ENCODE assay signal across 25 cellular contexts in genomic region chr18:74539289-74539688, GRCh38. TPM values are rescaled to one million over a fixed set of nuclear protein-coding genes. Genes with fewer than 3 reads are reported as not detected.
DNase-seq lines count a peak whose midpoint lies in the region; ATAC-seq and TF ChIP-seq lines count a peak whose summit lies in the region.
"Had no signal": no experiment of that assay in that cellular context is flagged by ENCODE, and none has a peak within 500 bp of the region (broad histone marks: within the 10 kb centered on the region; RNA-seq: fewer than 3 reads in every experiment).

No MANE protein-coding gene starts in this region.

- H3K9me3 Mint-ChIP-seq in progenitor cell of endocrine pancreas (ENCODE audit: low read depth) = peaks cover 12% of the 10 kb centered on the region
- H3K9me3 Mint-ChIP-seq: CD4-positive, alpha-beta T cell had no signal

- no peak overlapping the region for H3K4me3 ChIP-seq in KMS-11 (IDR thresholded peaks at IDR 0.05; ENCODE audit: insufficient read depth, low read depth, low read length)
- no peak overlapping the region for H3K4me3 ChIP-seq in coronary artery
- H3K4me3 ChIP-seq: GM23248, HAP-1, Peyer's patch had no signal

- H3K27me3 Mint-ChIP-seq in progenitor cell of endocrine pancreas = no peaks in the 10 kb centered on the region
- H3K27me3 Mint-ChIP-seq: CD4-positive, alpha-beta T cell had no signal

- H3K27me3 ChIP-seq in KMS-11 (ENCODE audit: insufficient read depth, low read depth) = no peaks in the 10 kb centered on the region
- H3K27me3 ChIP-seq: BE2C, Peyer's patch had no signal

- H3K36me3 ChIP-seq in KMS-11 (ENCODE audit: insufficient read depth) = no peaks in the 10 kb centered on the region
- H3K36me3 ChIP-seq: BE2C, HAP-1, Peyer's patch had no signal

- H3K27ac Mint-ChIP-seq in progenitor cell of endocrine pancreas = peak overlapping the region; percentile 38
- H3K27ac Mint-ChIP-seq: CD4-positive, alpha-beta T cell had no signal

- no peaks in the 10 kb centered on the region for H4K20me1 ChIP-seq in KMS-11 (ENCODE audit: insufficient read depth)

- peaks cover 4% of the 10 kb centered on the region for H3K36me3 Mint-ChIP-seq in progenitor cell of endocrine pancreas (ENCODE audit: insufficient read depth)

- H3K4me2 ChIP-seq in KMS-11 = peak overlapping the region; percentile 69; the same call in 1 of the 2 replicates

- no peak overlapping the region for H3K4me3 Mint-ChIP-seq in progenitor cell of endocrine pancreas (ENCODE audit: low read depth)
- H3K4me3 Mint-ChIP-seq: CD4-positive, alpha-beta T cell had no signal

- H3K27ac ChIP-seq in KMS-11 = peak overlapping the region; percentile 96; the same call in 1 of the 2 replicates
- H3K27ac ChIP-seq in coronary artery = no peak overlapping the region
- H3K27ac ChIP-seq: GM23248, HL-60, Peyer's patch had no signal

- peaks cover 10% of the 10 kb centered on the region for H3K4me1 Mint-ChIP-seq in progenitor cell of endocrine pancreas (ENCODE audit: low read depth)

- peaks cover 99% of the 10 kb centered on the region for H3K4me1 ChIP-seq in KMS-11 (ENCODE audit: low read depth, poor library complexity, severe bottlenecking)
- H3K4me1 ChIP-seq: BE2C, HAP-1 had no signal

- H3K9ac ChIP-seq in KMS-11 = no peak overlapping the region
- H3K9ac ChIP-seq: GM23248 had no signal

- DNase-seq in coronary artery (ENCODE audit: low spot score) (peak; percentile 41), left lobe of liver (ENCODE audit: low spot score) (peak; percentile 46), progenitor cell of endocrine pancreas (ENCODE audit: low spot score, unreplicated experiment) (no peak), UCSD-AML1 (lab: John Stamatoyannopoulos, UW; ENCODE audit: unreplicated experiment) (no peak), HuH-7 (ENCODE audit: low spot score) (no peak), iPS-NIHi7 (ENCODE audit: extremely low spot score) (no peak)
- DNase-seq: BE2C; CD4-positive, alpha-beta T cell; COR-L47; DMS79; GM23248; KG1; MV-4-11; NCI-H1105 treated with DMSO at 0.1 percent for 48 hours; NCI-H2029 treated with DMSO at 0.1 percent for 48 hours; NCI-H2171 treated with DMSO at 0.1 percent for 48 hours; NCI-H446; NCI-H526; Peyer's patch had no signal

- peak; percentile 16 for ATAC-seq in left lobe of liver

- H3K79me2 ChIP-seq in KMS-11 (ENCODE audit: insufficient read depth, low read depth) = no peaks in the 10 kb centered on the region

- TF ChIP-seq CTCF in KMS-11 (conservative IDR thresholded peaks at IDR 0.05; ENCODE audit: low read depth, low read length) = no peak
- TF ChIP-seq CTCF in coronary artery (IDR thresholded peaks at IDR 0.05) = no peak
- TF ChIP-seq CTCF in progenitor cell of endocrine pancreas (IDR thresholded peaks at IDR 0.05; ENCODE audit: unreplicated experiment) = no peak

- no peak overlapping the region for H2AFZ ChIP-seq in KMS-11 (ENCODE audit: low read depth)
- H2AFZ ChIP-seq: GM23248 had no signal

RNA-seq across cellular contexts. Expression of gene CNDP1, which starts 5.0 kb away (rescaled TPM):
- total RNA-seq in left lobe of liver (66.3 TPM), progenitor cell of endocrine pancreas (0.29 and 0.38 TPM in 2 replicates)
- total RNA-seq: A673, GM23248, HT-29, OCI-LY7 had no signal

RNA-seq across cellular contexts. Expression of gene CNDP2, which starts 43.1 kb away (rescaled TPM):
- total RNA-seq in left lobe of liver (243 TPM), progenitor cell of endocrine pancreas (176 and 182 TPM in 2 replicates)

RNA-seq across cellular contexts. Expression of gene ZNF407, which starts 58.4 kb away (rescaled TPM):
- total RNA-seq in left lobe of liver (4.9 TPM), progenitor cell of endocrine pancreas (18.1 and 18.4 TPM in 2 replicates)

Comparison
In these comparisons a context has a peak if more than half of its experiments do, and no peak if none do; other contexts are left out.
1. DNase-seq: peak in coronary artery (single experiment) and left lobe of liver (single experiment); none in progenitor cell of endocrine pancreas (single experiment), UCSD-AML1 (single experiment), HuH-7 (single experiment) and iPS-NIHi7 (single experiment).
2. RNA of gene CNDP1, which starts 5.0 kb away (total RNA-seq): 66.3 TPM in left lobe of liver (single experiment); 0.29 to 0.38 TPM in progenitor cell of endocrine pancreas; every median in the first group is over 10 times any median in the second.